ENCODE assay signal across 24 cellular contexts in genomic region chr2:69637923-69638322, GRCh38. TPM values are rescaled to one million over a fixed set of nuclear protein-coding genes. Genes with fewer than 3 reads are reported as not detected.
DNase-seq lines count a peak whose midpoint lies in the region; ATAC-seq, FAIRE-seq and TF ChIP-seq lines count a peak whose summit lies in the region.
"Had no signal": no experiment of that assay in that cellular context is flagged by ENCODE, and none has a peak within 500 bp of the region (broad histone marks: within the 10 kb centered on the region; RNA-seq: fewer than 3 reads in every experiment).

No MANE protein-coding gene starts in this region.

- WGBS in upper lobe of left lung, 2 donors: 88 to 89% methylated on average over 3 of the region's 3 CpGs

- peaks cover 54% of the 10 kb centered on the region for H3K36me3 Mint-ChIP-seq in activated CD4-positive, alpha-beta T cell treated with anti-CD3 and anti-CD28 coated beads, Interleukin-2, amount 10 ng/mL, durations not matched to agents 24 days and 14 days (ENCODE audit: low read depth)
- H3K36me3 Mint-ChIP-seq in CD4-positive, CD25-positive, alpha-beta regulatory T cell: peaks cover 44% of the 10 kb centered on the region
- peaks cover 46% of the 10 kb centered on the region for H3K36me3 Mint-ChIP-seq in activated T-helper 1 cell treated with anti-CD3 and anti-CD28 coated beads, Interleukin-12 subunit alpha, Interleukin-12 subunit beta, Interleukin-2, Interleukin-4 antibody, amounts not matched to agents 30 ng/mL and 10 ng/mL and 1 ng/mL, durations not matched to agents 14 hours and 24 hours and 36 hours (ENCODE audit: low read depth)
- peaks cover 9 to 64% (median 16%) of the 10 kb centered on the region in 3 donors for H3K36me3 Mint-ChIP-seq in naive thymus-derived CD8-positive, alpha-beta T cell

- H3K36me3 ChIP-seq in CD4-positive, CD25-positive, alpha-beta regulatory T cell (ENCODE audit: control insufficient read depth, insufficient read depth, low read length): peaks cover 29% of the 10 kb centered on the region
- peaks cover 0 to 7% (median 0%) of the 10 kb centered on the region in 4 donors for H3K36me3 ChIP-seq in upper lobe of left lung
- H3K36me3 ChIP-seq: BE2C, ovary, transverse colon had no signal

- H3K9me3 ChIP-seq in CD4-positive, CD25-positive, alpha-beta regulatory T cell (ENCODE audit: control insufficient read depth in 2 of 2, low read length in 2 of 2): no peaks in the 10 kb centered on the region
- H3K9me3 ChIP-seq in upper lobe of left lung: no peaks in the 10 kb centered on the region
- H3K9me3 ChIP-seq: BE2C, ovary, stomach, transverse colon had no signal

- H3K4me3 Mint-ChIP-seq in activated CD4-positive, alpha-beta T cell treated with anti-CD3 and anti-CD28 coated beads, Interleukin-2, amount 10 ng/mL, durations not matched to agents 24 days and 14 days: peak overlapping the region; percentile 33
- H3K4me3 Mint-ChIP-seq in CD4-positive, CD25-positive, alpha-beta regulatory T cell: peak overlapping the region; percentile 97 to 99 (median 97)
- no peak overlapping the region for H3K4me3 Mint-ChIP-seq in activated T-helper 1 cell treated with anti-CD3 and anti-CD28 coated beads, Interleukin-12 subunit alpha, Interleukin-12 subunit beta, Interleukin-2, Interleukin-4 antibody, amounts not matched to agents 30 ng/mL and 10 ng/mL and 1 ng/mL, durations not matched to agents 14 hours and 24 hours and 36 hours
- peak overlapping the region; percentile 58 to 99 (median 82) for H3K4me3 Mint-ChIP-seq in naive thymus-derived CD8-positive, alpha-beta T cell
- H3K4me3 Mint-ChIP-seq: dendritic cell treated with granulocyte-macrophage colony-stimulating factor and Interleukin-4, amounts not matched to agents 40 ng/mL and 50 ng/mL, for 4 days; T-helper 1 cell treated with Interleukin-12 subunit alpha and Interleukin-12 subunit beta and Interleukin-4 antibody, amounts not matched to agents 30 μg/mL and 1 μg/mL, for 36 hours had no signal

- DNase-seq in activated CD4-positive, alpha-beta T cell treated with anti-CD3 and anti-CD28 coated beads, Interleukin-2, amount 10 ng/mL, durations not matched to agents 24 days and 14 days: no peak
- DNase-seq in activated CD4-positive, alpha-beta T cell treated with anti-CD3 and anti-CD28 coated beads, Interleukin-2, amount 50 U/mL, for 48 hours: no peak
- DNase-seq in CD4-positive, CD25-positive, alpha-beta regulatory T cell: no peak
- no peak for DNase-seq in activated T-helper 1 cell treated with anti-CD3 and anti-CD28 coated beads, Interleukin-12 subunit alpha, Interleukin-12 subunit beta, Interleukin-2, Interleukin-4 antibody, amounts not matched to agents 30 ng/mL and 10 ng/mL and 1 ng/mL, durations not matched to agents 14 hours and 24 hours and 36 hours (ENCODE audit: low spot score)
- no peak for DNase-seq in naive thymus-derived CD8-positive, alpha-beta T cell
- DNase-seq in NK-92 (lab: John Stamatoyannopoulos, UW; ENCODE audit: unreplicated experiment) (no peak), upper lobe of left lung (no peak), H54 (ENCODE audit: insufficient read length, low spot score) (no peak)
- DNase-seq: BE2C; KBM-7; left cardiac atrium; mesenchymal stem cell; NCI-H1436; NCI-H524; ovary; right cardiac atrium; stimulated activated CD4-positive, alpha-beta T cell treated with anti-CD3 and anti-CD28 coated beads, Interleukin-4, amount 100 ng/mL, for 24 hours; stomach; transverse colon had no signal

- no peak for ATAC-seq in CD4-positive, CD25-positive, alpha-beta regulatory T cell (ENCODE audit: low read depth in 2 of 2)
- no peak for ATAC-seq in naive thymus-derived CD8-positive, alpha-beta T cell
- ATAC-seq in upper lobe of left lung (ENCODE audit: low FRiP score in 2 of 2): no peak
- ATAC-seq: HCT116, left cardiac atrium, right cardiac atrium had no signal

- no peaks in the 10 kb centered on the region for H3K27me3 Mint-ChIP-seq in activated CD4-positive, alpha-beta T cell treated with anti-CD3 and anti-CD28 coated beads, Interleukin-2, amount 10 ng/mL, durations not matched to agents 24 days and 14 days
- H3K27me3 Mint-ChIP-seq in CD4-positive, CD25-positive, alpha-beta regulatory T cell: no peaks in the 10 kb centered on the region
- H3K27me3 Mint-ChIP-seq in activated T-helper 1 cell treated with anti-CD3 and anti-CD28 coated beads, Interleukin-12 subunit alpha, Interleukin-12 subunit beta, Interleukin-2, Interleukin-4 antibody, amounts not matched to agents 30 ng/mL and 10 ng/mL and 1 ng/mL, durations not matched to agents 14 hours and 24 hours and 36 hours (ENCODE audit: insufficient read depth): no peaks in the 10 kb centered on the region
- no peaks in the 10 kb centered on the region for H3K27me3 Mint-ChIP-seq in naive thymus-derived CD8-positive, alpha-beta T cell
- H3K27me3 Mint-ChIP-seq: dendritic cell treated with granulocyte-macrophage colony-stimulating factor and Interleukin-4, amounts not matched to agents 40 ng/mL and 50 ng/mL, for 4 days had no signal

- TF ChIP-seq POLR2A in upper lobe of left lung (IDR thresholded peaks at IDR 0.05) (no peak), H54 (IDR thresholded peaks at IDR 0.05; ENCODE audit: low read depth, low read length) (no peak)

- no peak overlapping the region for H3K27ac ChIP-seq in CD4-positive, CD25-positive, alpha-beta regulatory T cell (ENCODE audit: insufficient read depth, low read length, poor library complexity, severe bottlenecking)
- H3K27ac ChIP-seq in upper lobe of left lung: no peak overlapping the region
- H3K27ac ChIP-seq: ovary, stomach, transverse colon had no signal

- no peaks in the 10 kb centered on the region for H3K27me3 ChIP-seq in CD4-positive, CD25-positive, alpha-beta regulatory T cell (ENCODE audit: control insufficient read depth, insufficient read depth, low read length)
- no peaks in the 10 kb centered on the region for H3K27me3 ChIP-seq in upper lobe of left lung
- H3K27me3 ChIP-seq: BE2C, ovary, stomach, transverse colon had no signal

- H3K27ac Mint-ChIP-seq in activated CD4-positive, alpha-beta T cell treated with anti-CD3 and anti-CD28 coated beads, Interleukin-2, amount 10 ng/mL, durations not matched to agents 24 days and 14 days: no peak overlapping the region
- H3K27ac Mint-ChIP-seq in CD4-positive, CD25-positive, alpha-beta regulatory T cell: peak overlapping the region; percentile 74 to 78 (median 76)
- H3K27ac Mint-ChIP-seq in activated T-helper 1 cell treated with anti-CD3 and anti-CD28 coated beads, Interleukin-12 subunit alpha, Interleukin-12 subunit beta, Interleukin-2, Interleukin-4 antibody, amounts not matched to agents 30 ng/mL and 10 ng/mL and 1 ng/mL, durations not matched to agents 14 hours and 24 hours and 36 hours: peak overlapping the region; percentile 0
- H3K27ac Mint-ChIP-seq in naive thymus-derived CD8-positive, alpha-beta T cell: peak overlapping the region; percentile 43 to 98 (median 90)
- H3K27ac Mint-ChIP-seq: dendritic cell treated with granulocyte-macrophage colony-stimulating factor and Interleukin-4, amounts not matched to agents 40 ng/mL and 50 ng/mL, for 4 days; T-helper 1 cell treated with Interleukin-12 subunit alpha and Interleukin-12 subunit beta and Interleukin-4 antibody, amounts not matched to agents 30 μg/mL and 1 μg/mL, for 36 hours had no signal

- no peak for TF ChIP-seq EP300 in upper lobe of left lung (IDR thresholded peaks at IDR 0.05)

- no peak for TF ChIP-seq CTCF in upper lobe of left lung (IDR thresholded peaks at IDR 0.05)

- POLR2A ChIA-PET in naive thymus-derived CD8-positive, alpha-beta T cell (lab: Charles Lee): interaction anchor here (1.5 to 1.6 kb wide), 2 partner anchors 11 to 14 kb away, joined by 5 read pairs; no protein-coding TSS in a partner anchor

- FAIRE-seq in H54 (lab: Jason Lieb, UNC): no peak
- FAIRE-seq: A204.1, D721Med had no signal

- peaks cover 59% of the 10 kb centered on the region for H3K4me1 Mint-ChIP-seq in activated CD4-positive, alpha-beta T cell treated with anti-CD3 and anti-CD28 coated beads, Interleukin-2, amount 10 ng/mL, durations not matched to agents 24 days and 14 days
- peaks cover 49 to 80% (median 66%) of the 10 kb centered on the region in 4 donors for H3K4me1 Mint-ChIP-seq in CD4-positive, CD25-positive, alpha-beta regulatory T cell
- H3K4me1 Mint-ChIP-seq in activated T-helper 1 cell treated with anti-CD3 and anti-CD28 coated beads, Interleukin-12 subunit alpha, Interleukin-12 subunit beta, Interleukin-2, Interleukin-4 antibody, amounts not matched to agents 30 ng/mL and 10 ng/mL and 1 ng/mL, durations not matched to agents 14 hours and 24 hours and 36 hours (ENCODE audit: low read depth): peaks cover 75% of the 10 kb centered on the region
- H3K4me1 Mint-ChIP-seq in naive thymus-derived CD8-positive, alpha-beta T cell: peaks cover 44 to 84% (median 76%) of the 10 kb centered on the region in 4 donors

- H3K4me1 ChIP-seq in CD4-positive, CD25-positive, alpha-beta regulatory T cell (ENCODE audit: control insufficient read depth, insufficient read depth, low read length, poor library complexity, severe bottlenecking): peaks cover 69% of the 10 kb centered on the region
- peaks cover 44 to 70% (median 47%) of the 10 kb centered on the region in 4 donors for H3K4me1 ChIP-seq in upper lobe of left lung
- H3K4me1 ChIP-seq: BE2C had no signal

- intact Hi-C loops in activated CD4-positive, alpha-beta T cell treated with anti-CD3 and anti-CD28 coated beads, Interleukin-2, amount 10 ng/mL, durations not matched to agents 24 days and 14 days (cut with micrococcal nuclease): no loop called here
- intact Hi-C loops in activated T-helper 1 cell treated with anti-CD3 and anti-CD28 coated beads, Interleukin-12 subunit alpha, Interleukin-12 subunit beta, Interleukin-2, Interleukin-4 antibody, amounts not matched to agents 30 ng/mL and 10 ng/mL and 1 ng/mL, durations not matched to agents 14 hours and 24 hours and 36 hours (cut with micrococcal nuclease): no loop called here

- peak overlapping the region; percentile 98 for H3K4me3 ChIP-seq in CD4-positive, CD25-positive, alpha-beta regulatory T cell (ENCODE audit: low read depth, low read length)
- no peak overlapping the region for H3K4me3 ChIP-seq in upper lobe of left lung
- H3K4me3 ChIP-seq: ovary, stomach, transverse colon had no signal

- no peaks in the 10 kb centered on the region for H3K9me3 Mint-ChIP-seq in activated CD4-positive, alpha-beta T cell treated with anti-CD3 and anti-CD28 coated beads, Interleukin-2, amount 10 ng/mL, durations not matched to agents 24 days and 14 days
- no peaks in the 10 kb centered on the region for H3K9me3 Mint-ChIP-seq in CD4-positive, CD25-positive, alpha-beta regulatory T cell
- H3K9me3 Mint-ChIP-seq in activated T-helper 1 cell treated with anti-CD3 and anti-CD28 coated beads, Interleukin-12 subunit alpha, Interleukin-12 subunit beta, Interleukin-2, Interleukin-4 antibody, amounts not matched to agents 30 ng/mL and 10 ng/mL and 1 ng/mL, durations not matched to agents 14 hours and 24 hours and 36 hours: no peaks in the 10 kb centered on the region
- no peaks in the 10 kb centered on the region for H3K9me3 Mint-ChIP-seq in naive thymus-derived CD8-positive, alpha-beta T cell
- H3K9me3 Mint-ChIP-seq: dendritic cell treated with granulocyte-macrophage colony-stimulating factor and Interleukin-4, amounts not matched to agents 40 ng/mL and 50 ng/mL, for 4 days; T-helper 1 cell treated with Interleukin-12 subunit alpha and Interleukin-12 subunit beta and Interleukin-4 antibody, amounts not matched to agents 30 μg/mL and 1 μg/mL, for 36 hours had no signal

RNA-seq across cellular contexts. Expression of gene AAK1, which starts 5.6 kb away (rescaled TPM):
- total RNA-seq in activated CD4-positive, alpha-beta T cell treated with anti-CD3 and anti-CD28 coated beads, Interleukin-2, amount 10 ng/mL, durations not matched to agents 24 days and 14 days: 81.7 and 86.0 TPM in 2 replicates
- 258 TPM for total RNA-seq in CD4-positive, CD25-positive, alpha-beta regulatory T cell
- polyA plus RNA-seq in CD4-positive, CD25-positive, alpha-beta regulatory T cell: 10 to 100 TPM; 70.7 to 99.5 (median 72.4) TPM
- total RNA-seq in activated T-helper 1 cell treated with anti-CD3 and anti-CD28 coated beads, Interleukin-12 subunit alpha, Interleukin-12 subunit beta, Interleukin-2, Interleukin-4 antibody, amounts not matched to agents 30 ng/mL and 10 ng/mL and 1 ng/mL, durations not matched to agents 14 hours and 24 hours and 36 hours: 89.2 and 94.0 TPM in 2 replicates
- 100 to 1,000 TPM; 216 to 222 TPM for total RNA-seq in naive thymus-derived CD8-positive, alpha-beta T cell
- polyA plus RNA-seq in naive thymus-derived CD8-positive, alpha-beta T cell: 100 to 1,000 TPM in 1 of 3 donors, 10 to 100 TPM in 2; 59.8 to 106 (median 97.3) TPM
- total RNA-seq in upper lobe of left lung: 100 to 1,000 TPM in 1 of 6 donors, 10 to 100 TPM in 5; 45.1 to 105 (median 58.8) TPM
